11 cellular contexts compared by ENCODE assay signal in genomic region chr15:74196175-74196574, GRCh38. TPM values are rescaled to one million over a fixed set of nuclear protein-coding genes. Genes with fewer than 3 reads are reported as not detected.
DNase-seq lines count a peak whose midpoint lies in the region; ATAC-seq and TF ChIP-seq lines count a peak whose summit lies in the region.
"Had no signal": no experiment of that assay in that cellular context is flagged by ENCODE, and none has a peak within 500 bp of the region (broad histone marks: within the 10 kb centered on the region; RNA-seq: fewer than 3 reads in every experiment).

No MANE protein-coding gene starts in this region.

- H3K4me3 Mint-ChIP-seq in type B pancreatic cell, result no peak overlapping the region
- H3K4me3 Mint-ChIP-seq: activated CD4-positive, alpha-beta T cell treated with anti-CD3 and anti-CD28 coated beads for 36 hours had no signal

- ATAC-seq in SK-N-SH treated with all-trans-retinoic acid at 6 μM for 48 hours, result peak; percentile 60
- ATAC-seq in heart right ventricle, result peak in 5 of 8 donors; percentile 11 to 60 (median 38)
- ATAC-seq in GM19324 (IDR thresholded peaks at IDR 0.05; ENCODE audit: low FRiP score, unreplicated experiment), result no peak
- ATAC-seq: activated CD4-positive, alpha-beta T cell treated with anti-CD3 and anti-CD28 coated beads for 36 hours had no signal

- H3K4me1 ChIP-seq in heart right ventricle (peaks cover 0 to 34% (median 26%) of the 10 kb centered on the region in 9 donors), thyroid gland (peaks cover 5 to 65% of the 10 kb centered on the region in 2 donors)

- WGBS in heart right ventricle, 2 donors, result 13 to 18% methylated on average over 7 of the region's 7 CpGs
- 48 to 67% methylated on average over 3 to 5 of the region's 7 CpGs for WGBS in thyroid gland, 2 donors

- H3K27me3 ChIP-seq in heart right ventricle (no peaks in the 10 kb centered on the region), thyroid gland (no peaks in the 10 kb centered on the region)

- H3K27ac Mint-ChIP-seq in type B pancreatic cell, result no peak overlapping the region
- H3K27ac Mint-ChIP-seq: activated CD4-positive, alpha-beta T cell treated with anti-CD3 and anti-CD28 coated beads for 36 hours had no signal

- H3K27ac ChIP-seq in heart right ventricle (no peak overlapping the region), thyroid gland (no peak overlapping the region)
- H3K27ac ChIP-seq: 22Rv1 had no signal

- no peak for TF ChIP-seq POLR2A in thyroid gland (IDR thresholded peaks at IDR 0.05)

- H3K36me3 Mint-ChIP-seq in type B pancreatic cell, result peaks cover 4% of the 10 kb centered on the region

- TF ChIP-seq CTCF in heart right ventricle (IDR thresholded peaks at IDR 0.05) (no peak), thyroid gland (IDR thresholded peaks at IDR 0.05) (no peak), type B pancreatic cell (conservative IDR thresholded peaks at IDR 0.05) (no peak)

- H3K27me3 Mint-ChIP-seq in type B pancreatic cell, result no peaks in the 10 kb centered on the region
- H3K27me3 Mint-ChIP-seq: activated CD4-positive, alpha-beta T cell treated with anti-CD3 and anti-CD28 coated beads for 36 hours had no signal

- no peak overlapping the region for H3K4me3 ChIP-seq in heart right ventricle
- no peak overlapping the region for H3K4me3 ChIP-seq in thyroid gland (replicated peaks in 1 of 3)

- DNase-seq in DMS 273 (lab: John Stamatoyannopoulos, UW; ENCODE audit: unreplicated experiment), result peak; percentile 44
- no peak for DNase-seq in DMS 273 treated with DMSO at 0.1 percent for 48 hours (lab: John Stamatoyannopoulos, UW)
- peak; percentile 25 to 47 for DNase-seq in heart right ventricle
- peak; percentile 19 to 26 for DNase-seq in thyroid gland
- no peak for DNase-seq in type B pancreatic cell (ENCODE audit: extremely low spot score, unreplicated experiment)
- no peak for DNase-seq in activated CD8-positive, alpha-beta memory T cell treated with anti-CD3 and anti-CD28 coated beads, Interleukin-2, amount 50 U/mL, for 4 hours
- DNase-seq: activated CD4-positive, alpha-beta T cell treated with anti-CD3 and anti-CD28 coated beads for 36 hours; NCI-H2081 had no signal

- no peaks in the 10 kb centered on the region for H3K9me3 Mint-ChIP-seq in type B pancreatic cell

- no peaks in the 10 kb centered on the region for H3K36me3 ChIP-seq in heart right ventricle
- H3K36me3 ChIP-seq in thyroid gland, result no peaks in the 10 kb centered on the region

- intact Hi-C loops in heart right ventricle (cut with DNase I) (no loop called here), thyroid gland (cut with DNase I) (no loop called here)

- H3K9me3 ChIP-seq in heart right ventricle (no peaks in the 10 kb centered on the region), thyroid gland (no peaks in the 10 kb centered on the region)

- H3K4me1 Mint-ChIP-seq in type B pancreatic cell (ENCODE audit: unreplicated experiment), result peaks cover 32% of the 10 kb centered on the region

TF ChIP-seq in SK-N-SH treated with all-trans-retinoic acid at 6 μM for 48 hours, 23 proteins besides CTCF, POLR2A, EP300 and RAD21:
- TF ChIP-seq BACH2 (CRISPR knock-in tag; IDR thresholded peaks at IDR 0.05; ENCODE audit: borderline replicate concordance) (no peak), SNAI2 (CRISPR knock-in tag; IDR thresholded peaks at IDR 0.05) (no peak), ZFP3 (CRISPR knock-in tag; IDR thresholded peaks at IDR 0.05) (0 out of 2 replicates have a peak, but pooled peaks have one; percentile 75), ZNF565 (CRISPR knock-in tag; conservative IDR thresholded peaks at IDR 0.05; ENCODE audit: low read depth) (no peak), RARB (CRISPR knock-in tag; IDR thresholded peaks at IDR 0.05) (no peak), PPARA (CRISPR knock-in tag; IDR thresholded peaks at IDR 0.05; ENCODE audit: borderline replicate concordance) (no peak), ZC3H10 (CRISPR knock-in tag; IDR thresholded peaks at IDR 0.05) (0 out of 2 replicates have a peak, but pooled peaks have one; percentile 7), ZNF70 (CRISPR knock-in tag; IDR thresholded peaks at IDR 0.05) (no peak)
TF ChIP-seq in SK-N-SH treated with all-trans-retinoic acid at 6 μM for 48 hours: peak in this region for 2.

RNA-seq across cellular contexts. Expression of gene STRA6, which starts 6.4 kb away (rescaled TPM):
- total RNA-seq in heart right ventricle (under 1 TPM in 2 of 10 donors, not detected in 8; 0.13 to 0.21 TPM), thyroid gland (not detected), type B pancreatic cell (ENCODE audit: low replicate concordance) (19.2 and 158 TPM in 2 replicates)
- under 1 TPM; 0.03 to 0.15 TPM for polyA plus RNA-seq in heart right ventricle
- total RNA-seq: activated CD4-positive, alpha-beta T cell treated with anti-CD3 and anti-CD28 coated beads for 36 hours had no signal

RNA-seq across cellular contexts. Expression of gene ISLR, which starts 22.7 kb away (rescaled TPM):
- 10 to 100 TPM in 9 of 10 donors, 1 to 10 TPM in 1; 9.1 to 19.7 (median 14.1) TPM for total RNA-seq in heart right ventricle
- polyA plus RNA-seq in heart right ventricle, result 10 to 100 TPM in 1 of 2 donors, 1 to 10 TPM in 1; 8.8 to 12.2 TPM
- total RNA-seq in thyroid gland, result 100 to 1,000 TPM in 2 of 4 donors, 10 to 100 TPM in 2; 90.8 to 151 (median 97.7) TPM
- total RNA-seq in type B pancreatic cell (ENCODE audit: low replicate concordance), result 0.24 and 41.6 TPM in 2 replicates
- total RNA-seq: activated CD4-positive, alpha-beta T cell treated with anti-CD3 and anti-CD28 coated beads for 36 hours had no signal

RNA-seq across cellular contexts. Expression of gene CCDC33, which starts 40.0 kb away (rescaled TPM):
- total RNA-seq in heart right ventricle (not detected), thyroid gland (under 1 TPM in 1 of 4 donors, not detected in 3; 0.13 TPM), type B pancreatic cell (ENCODE audit: low replicate concordance) (2.2 and 5.0 TPM in 2 replicates)
- not detected for polyA plus RNA-seq in heart right ventricle
- total RNA-seq: activated CD4-positive, alpha-beta T cell treated with anti-CD3 and anti-CD28 coated beads for 36 hours had no signal

Comparison
In these comparisons a context has a peak if more than half of its experiments do, and no peak if none do; other contexts are left out.
1. DNase-seq: peak in DMS 273 (single experiment), heart right ventricle (2 of 2) and thyroid gland (2 of 2); none in DMS 273 treated with DMSO at 0.1 percent for 48 hours (single experiment), type B pancreatic cell (single experiment) and activated CD8-positive, alpha-beta memory T cell treated with anti-CD3 and anti-CD28 coated beads, Interleukin-2, amount 50 U/mL, for 4 hours (single experiment).
2. RNA of gene STRA6, which starts 6.4 kb away (total RNA-seq): 19.2 to 158 TPM in type B pancreatic cell; not detected in thyroid gland and 0.13 to 0.21 TPM in heart right ventricle; every median in the first group is over 10 times any median in the second.